In the genomic region with DNA sequence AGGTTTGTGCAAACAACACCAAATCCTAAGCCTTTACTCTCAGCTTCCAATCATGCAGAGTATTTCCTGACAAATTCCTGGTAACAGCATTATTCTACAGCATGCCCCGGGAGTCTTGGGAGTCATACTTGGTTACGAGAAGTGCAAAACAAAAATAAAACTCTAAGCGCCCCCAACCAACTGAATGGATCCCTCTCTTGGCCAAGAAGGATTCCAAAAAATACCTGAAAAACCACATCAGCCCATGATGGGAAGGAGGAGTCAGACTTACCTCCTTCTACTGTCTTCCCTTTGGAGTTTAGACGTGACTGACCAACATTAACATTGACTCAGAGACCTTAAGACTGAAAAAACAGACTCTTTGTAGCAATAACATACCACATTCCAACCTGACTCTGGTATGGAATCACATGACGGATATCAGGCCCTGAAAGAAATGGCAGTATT, we compare ENCODE assay signal across 20 cellular contexts. TPM values are rescaled to one million over a fixed set of nuclear protein-coding genes. Genes with fewer than 3 reads are reported as not detected.
DNase-seq lines count a peak whose midpoint lies in the region; ATAC-seq and TF ChIP-seq lines count a peak whose summit lies in the region.
"Had no signal": no experiment of that assay in that cellular context is flagged by ENCODE, and none has a peak within 500 bp of the region (broad histone marks: within the 10 kb centered on the region; RNA-seq: fewer than 3 reads in every experiment).

No MANE protein-coding gene starts in this region.

- H3K14ac ChIP-seq in trophoblast cell (ENCODE audit: low read length): no peak overlapping the region

- ATAC-seq in GM21723 (IDR thresholded peaks at IDR 0.05; ENCODE audit: unreplicated experiment) (no peak), heart left ventricle (no peak)
- ATAC-seq: Right ventricle myocardium inferior, T-helper 17 cell had no signal

- no peak overlapping the region for H3K23ac ChIP-seq in trophoblast cell (ENCODE audit: low read length)

- H2BK120ac ChIP-seq in trophoblast cell (ENCODE audit: insufficient read depth, low read length, poor library complexity): no peak overlapping the region

- H3K18ac ChIP-seq in trophoblast cell (ENCODE audit: low read length): no peak overlapping the region

- no CpG with 5 or more reads among the region's 5 CpGs for WGBS in trophoblast cell (ENCODE audit: extremely low coverage, insufficient coverage, insufficient read length)
- 67 to 80% (median 76%) methylated on average over 5 of the region's 5 CpGs for WGBS in heart left ventricle, 4 donors

- no peak overlapping the region for H2BK5ac ChIP-seq in trophoblast cell (ENCODE audit: low read depth, low read length, poor library complexity)

- TF ChIP-seq CTCF in fibroblast of the aortic adventitia (IDR thresholded peaks at IDR 0.05; ENCODE audit: insufficient read depth, low read length) (no peak), heart left ventricle (IDR thresholded peaks at IDR 0.05) (no peak)

- TF ChIP-seq POLR2A in heart left ventricle (IDR thresholded peaks at IDR 0.05): no peak

- DNase-seq in ELR (ENCODE audit: low read depth): peak; percentile 27
- DNase-seq in adipocyte (ENCODE audit: low read depth): peak; percentile 57
- DNase-seq in fibroblast of the aortic adventitia (ENCODE audit: low read depth): peak; percentile 35
- DNase-seq in trophoblast cell: peak; percentile 84 to 91
- DNase-seq in NCI-H187 treated with DMSO at 0.1 percent for 48 hours (lab: John Stamatoyannopoulos, UW): no peak
- no peak for DNase-seq in heart left ventricle
- DNase-seq: activated B cell treated with CpG ODN at 0.5 μM for 24 hours; activated CD4-positive, alpha-beta memory T cell treated with anti-CD3 and anti-CD28 coated beads for 36 hours; activated naive CD4-positive, alpha-beta T cell; activated T-cell treated with anti-CD3 and anti-CD28 coated beads for 4 hours; anterior cingulate cortex; DND-41; endodermal cell; NCI-H1105; NCI-H526 treated with DMSO at 0.1 percent for 48 hours; substantia nigra; T-helper 17 cell had no signal

- H3K4me3 ChIP-seq in adipocyte (ENCODE audit: low read length) (no peak overlapping the region), fibroblast of the aortic adventitia (ENCODE audit: low read depth, low read length) (no peak overlapping the region), trophoblast cell (ENCODE audit: low read depth, low read length) (no peak overlapping the region), heart left ventricle (no peak overlapping the region)

- no peak overlapping the region for H2AK5ac ChIP-seq in trophoblast cell (ENCODE audit: low read length)

- H3K27ac ChIP-seq in trophoblast cell (ENCODE audit: low read depth, low read length) (no peak overlapping the region), heart left ventricle (no peak overlapping the region)

- H3K27me3 ChIP-seq in adipocyte (replicated peaks; ENCODE audit: control insufficient read depth, insufficient read depth, low read length) (no peaks in the 10 kb centered on the region), trophoblast cell (ENCODE audit: insufficient read depth, low read length) (no peaks in the 10 kb centered on the region), heart left ventricle (no peaks in the 10 kb centered on the region)

- H4K12ac ChIP-seq in trophoblast cell (ENCODE audit: low read depth, low read length): no peak overlapping the region

- H3K36me3 ChIP-seq in adipocyte (ENCODE audit: control insufficient read depth, insufficient read depth, low read length, severe bottlenecking): no peaks in the 10 kb centered on the region
- no peaks in the 10 kb centered on the region for H3K36me3 ChIP-seq in trophoblast cell (ENCODE audit: control insufficient read depth in 1 of 2, insufficient read depth in 2 of 2, low read length in 2 of 2)
- no peaks in the 10 kb centered on the region for H3K36me3 ChIP-seq in heart left ventricle

- intact Hi-C loops in heart left ventricle (cut with DNase I): loop anchor here in 5 of 10 donors (10.0 kb wide), 5 partner anchors 60 to 350 kb away; no protein-coding TSS in a partner anchor

- no peak overlapping the region for H4K8ac ChIP-seq in trophoblast cell (ENCODE audit: low read depth, low read length)

- H3K4me1 ChIP-seq in adipocyte (ENCODE audit: control insufficient read depth, insufficient read depth, low read length) (peaks cover 6% of the 10 kb centered on the region), trophoblast cell (ENCODE audit: control insufficient read depth in 1 of 2, insufficient read depth in 2 of 2, low read length in 2 of 2) (peaks cover 3 to 7% of the 10 kb centered on the region in 2 experiments), heart left ventricle (peaks cover 0 to 4% (median 0%) of the 10 kb centered on the region in 12 donors)

- H2AFZ ChIP-seq in trophoblast cell (ENCODE audit: insufficient read depth, low read length, poor library complexity): no peak overlapping the region

- H2BK12ac ChIP-seq in trophoblast cell (ENCODE audit: low read length): no peak overlapping the region

- H3K9me3 ChIP-seq in adipocyte (ENCODE audit: control insufficient read depth, low read length): peaks cover 15% of the 10 kb centered on the region
- H3K9me3 ChIP-seq in trophoblast cell (ENCODE audit: insufficient read depth, low read depth, low read length): peaks cover 2% of the 10 kb centered on the region
- peaks cover 0 to 24% (median 13%) of the 10 kb centered on the region in 12 donors for H3K9me3 ChIP-seq in heart left ventricle

- no peak overlapping the region for H3K4ac ChIP-seq in trophoblast cell (ENCODE audit: low read depth, low read length)

- no peak overlapping the region for H3K9ac ChIP-seq in adipocyte (ENCODE audit: low read length)
- no peak overlapping the region for H3K9ac ChIP-seq in trophoblast cell (ENCODE audit: low read length)
- H3K9ac ChIP-seq: KMS-11 had no signal

- no peak overlapping the region for H4K91ac ChIP-seq in trophoblast cell (ENCODE audit: low read depth, low read length)

- no peaks in the 10 kb centered on the region for H3K79me1 ChIP-seq in trophoblast cell (ENCODE audit: low read length)

- H3K4me2 ChIP-seq in trophoblast cell (ENCODE audit: low read length): no peak overlapping the region

- no peaks in the 10 kb centered on the region for H3K79me2 ChIP-seq in trophoblast cell (ENCODE audit: control insufficient read depth, insufficient read depth, low read length, poor library complexity)

RNA-seq across cellular contexts. Expression of gene PPP1R3G, which starts 30.7 kb away (rescaled TPM):
- total RNA-seq in fibroblast of the aortic adventitia (ENCODE audit: low replicate concordance) (3.8 and 10.1 TPM in 2 replicates), heart left ventricle (10 to 100 TPM in 4 of 9 donors, 1 to 10 TPM in 5; 5.8 to 12.3 (median 9.7) TPM)
- polyA plus RNA-seq in trophoblast cell (2013): 0.40 and 0.41 TPM in 2 replicates
- polyA plus RNA-seq in heart left ventricle: 1 to 10 TPM; 5.4 to 8.0 TPM
- total RNA-seq: activated CD4-positive, alpha-beta memory T cell treated with anti-CD3 and anti-CD28 coated beads for 36 hours; endodermal cell; T-helper 17 cell had no signal

RNA-seq across cellular contexts. Expression of gene RPP40, which starts 50.6 kb away (rescaled TPM):
- total RNA-seq in fibroblast of the aortic adventitia (ENCODE audit: low replicate concordance): 1.8 and 21.9 TPM in 2 replicates
- polyA plus RNA-seq in trophoblast cell (2013): 7.8 and 8.0 TPM in 2 replicates
- total RNA-seq in heart left ventricle: 1 to 10 TPM; 1.8 to 7.0 (median 3.5) TPM
- 10 to 100 TPM in 1 of 2 donors, 1 to 10 TPM in 1; 4.0 to 13.7 TPM for polyA plus RNA-seq in heart left ventricle

Comparison
In these comparisons a context has a peak if more than half of its experiments do, and no peak if none do; other contexts are left out.
1. DNase-seq: peak in ELR (single experiment), adipocyte (single experiment), fibroblast of the aortic adventitia (single experiment) and trophoblast cell (2 of 2); none in NCI-H187 treated with DMSO at 0.1 percent for 48 hours (single experiment) and heart left ventricle (0 of 5).